In the genomic region with DNA sequence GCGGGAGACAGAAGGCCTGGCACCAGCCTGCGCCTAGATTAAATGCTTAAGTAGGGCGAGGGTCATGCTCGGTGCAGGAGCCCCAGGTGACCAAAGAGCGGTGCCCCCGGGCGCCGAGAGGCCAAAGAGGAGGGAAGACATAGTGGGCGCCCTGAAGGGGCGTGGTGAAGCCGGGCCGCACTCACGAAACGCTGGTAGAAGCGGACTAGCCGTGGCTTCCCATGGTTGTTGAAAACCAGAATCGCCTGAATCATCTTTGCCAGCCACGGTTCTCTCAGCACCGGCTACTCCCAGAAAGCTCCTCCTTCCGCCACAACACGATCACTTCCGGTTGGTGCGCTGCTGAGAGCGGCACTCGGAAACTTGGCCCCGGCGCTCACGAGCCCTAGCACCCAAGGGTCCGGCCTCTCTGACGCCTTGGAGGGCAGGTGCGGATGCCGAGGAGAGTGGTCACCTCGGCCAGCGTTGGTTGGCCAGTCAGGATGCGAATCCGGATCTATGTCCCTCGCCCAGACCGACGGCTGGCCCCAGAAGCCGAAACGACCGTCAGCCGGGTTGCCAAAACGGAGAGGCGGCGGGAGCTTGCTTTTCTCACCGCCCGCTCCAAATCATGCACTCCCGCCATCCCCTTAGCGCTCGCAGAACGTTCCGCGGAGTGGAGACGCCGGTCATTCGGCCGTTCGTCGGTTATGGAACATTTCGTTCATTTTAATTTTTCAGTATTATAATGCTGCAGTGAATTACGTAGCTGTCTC, we compare ENCODE assay signal across 1 cellular context.
TF ChIP-seq lines count a peak whose summit lies in the region.

A gene (minus strand): TSS at position 299 of the 755 bp plus-strand sequence. CDS start 45 bp downstream, at position 254.

TF ChIP-seq in K562, 482 proteins besides CTCF, POLR2A, EP300 and RAD21 (continued from another document and continues in another):
- TF ChIP-seq, protein P1, sequence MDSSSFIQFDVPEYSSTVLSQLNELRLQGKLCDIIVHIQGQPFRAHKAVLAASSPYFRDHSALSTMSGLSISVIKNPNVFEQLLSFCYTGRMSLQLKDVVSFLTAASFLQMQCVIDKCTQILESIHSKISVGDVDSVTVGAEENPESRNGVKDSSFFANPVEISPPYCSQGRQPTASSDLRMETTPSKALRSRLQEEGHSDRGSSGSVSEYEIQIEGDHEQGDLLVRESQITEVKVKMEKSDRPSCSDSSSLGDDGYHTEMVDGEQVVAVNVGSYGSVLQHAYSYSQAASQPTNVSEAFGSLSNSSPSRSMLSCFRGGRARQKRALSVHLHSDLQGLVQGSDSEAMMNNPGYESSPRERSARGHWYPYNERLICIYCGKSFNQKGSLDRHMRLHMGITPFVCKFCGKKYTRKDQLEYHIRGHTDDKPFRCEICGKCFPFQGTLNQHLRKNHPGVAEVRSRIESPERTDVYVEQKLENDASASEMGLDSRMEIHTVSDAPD (CRISPR knock-in tag; IDR thresholded peaks at IDR 0.05): no peak
- TF ChIP-seq, protein P2, sequence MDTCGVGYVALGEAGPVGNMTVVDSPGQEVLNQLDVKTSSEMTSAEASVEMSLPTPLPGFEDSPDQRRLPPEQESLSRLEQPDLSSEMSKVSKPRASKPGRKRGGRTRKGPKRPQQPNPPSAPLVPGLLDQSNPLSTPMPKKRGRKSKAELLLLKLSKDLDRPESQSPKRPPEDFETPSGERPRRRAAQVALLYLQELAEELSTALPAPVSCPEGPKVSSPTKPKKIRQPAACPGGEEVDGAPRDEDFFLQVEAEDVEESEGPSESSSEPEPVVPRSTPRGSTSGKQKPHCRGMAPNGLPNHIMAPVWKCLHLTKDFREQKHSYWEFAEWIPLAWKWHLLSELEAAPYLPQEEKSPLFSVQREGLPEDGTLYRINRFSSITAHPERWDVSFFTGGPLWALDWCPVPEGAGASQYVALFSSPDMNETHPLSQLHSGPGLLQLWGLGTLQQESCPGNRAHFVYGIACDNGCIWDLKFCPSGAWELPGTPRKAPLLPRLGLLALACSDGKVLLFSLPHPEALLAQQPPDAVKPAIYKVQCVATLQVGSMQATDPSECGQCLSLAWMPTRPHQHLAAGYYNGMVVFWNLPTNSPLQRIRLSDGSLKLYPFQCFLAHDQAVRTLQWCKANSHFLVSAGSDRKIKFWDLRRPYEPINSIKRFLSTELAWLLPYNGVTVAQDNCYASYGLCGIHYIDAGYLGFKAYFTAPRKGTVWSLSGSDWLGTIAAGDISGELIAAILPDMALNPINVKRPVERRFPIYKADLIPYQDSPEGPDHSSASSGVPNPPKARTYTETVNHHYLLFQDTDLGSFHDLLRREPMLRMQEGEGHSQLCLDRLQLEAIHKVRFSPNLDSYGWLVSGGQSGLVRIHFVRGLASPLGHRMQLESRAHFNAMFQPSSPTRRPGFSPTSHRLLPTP (IDR thresholded peaks at IDR 0.05; ENCODE audit: borderline replicate concordance, extremely low read depth, insufficient read length): no peak
- TF ChIP-seq, protein P3, sequence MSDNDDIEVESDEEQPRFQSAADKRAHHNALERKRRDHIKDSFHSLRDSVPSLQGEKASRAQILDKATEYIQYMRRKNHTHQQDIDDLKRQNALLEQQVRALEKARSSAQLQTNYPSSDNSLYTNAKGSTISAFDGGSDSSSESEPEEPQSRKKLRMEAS (CRISPR knock-in tag; IDR thresholded peaks at IDR 0.05): peak; percentile 91
- no peak for TF ChIP-seq MCM5 (IDR thresholded peaks at IDR 0.05; ENCODE audit: low read depth)
- TF ChIP-seq, protein P4, sequence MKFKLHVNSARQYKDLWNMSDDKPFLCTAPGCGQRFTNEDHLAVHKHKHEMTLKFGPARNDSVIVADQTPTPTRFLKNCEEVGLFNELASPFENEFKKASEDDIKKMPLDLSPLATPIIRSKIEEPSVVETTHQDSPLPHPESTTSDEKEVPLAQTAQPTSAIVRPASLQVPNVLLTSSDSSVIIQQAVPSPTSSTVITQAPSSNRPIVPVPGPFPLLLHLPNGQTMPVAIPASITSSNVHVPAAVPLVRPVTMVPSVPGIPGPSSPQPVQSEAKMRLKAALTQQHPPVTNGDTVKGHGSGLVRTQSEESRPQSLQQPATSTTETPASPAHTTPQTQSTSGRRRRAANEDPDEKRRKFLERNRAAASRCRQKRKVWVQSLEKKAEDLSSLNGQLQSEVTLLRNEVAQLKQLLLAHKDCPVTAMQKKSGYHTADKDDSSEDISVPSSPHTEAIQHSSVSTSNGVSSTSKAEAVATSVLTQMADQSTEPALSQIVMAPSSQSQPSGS (CRISPR knock-in tag; IDR thresholded peaks at IDR 0.05): peak; percentile 48; the same call in 1 of the 2 replicates
- TF ChIP-seq, protein P5, sequence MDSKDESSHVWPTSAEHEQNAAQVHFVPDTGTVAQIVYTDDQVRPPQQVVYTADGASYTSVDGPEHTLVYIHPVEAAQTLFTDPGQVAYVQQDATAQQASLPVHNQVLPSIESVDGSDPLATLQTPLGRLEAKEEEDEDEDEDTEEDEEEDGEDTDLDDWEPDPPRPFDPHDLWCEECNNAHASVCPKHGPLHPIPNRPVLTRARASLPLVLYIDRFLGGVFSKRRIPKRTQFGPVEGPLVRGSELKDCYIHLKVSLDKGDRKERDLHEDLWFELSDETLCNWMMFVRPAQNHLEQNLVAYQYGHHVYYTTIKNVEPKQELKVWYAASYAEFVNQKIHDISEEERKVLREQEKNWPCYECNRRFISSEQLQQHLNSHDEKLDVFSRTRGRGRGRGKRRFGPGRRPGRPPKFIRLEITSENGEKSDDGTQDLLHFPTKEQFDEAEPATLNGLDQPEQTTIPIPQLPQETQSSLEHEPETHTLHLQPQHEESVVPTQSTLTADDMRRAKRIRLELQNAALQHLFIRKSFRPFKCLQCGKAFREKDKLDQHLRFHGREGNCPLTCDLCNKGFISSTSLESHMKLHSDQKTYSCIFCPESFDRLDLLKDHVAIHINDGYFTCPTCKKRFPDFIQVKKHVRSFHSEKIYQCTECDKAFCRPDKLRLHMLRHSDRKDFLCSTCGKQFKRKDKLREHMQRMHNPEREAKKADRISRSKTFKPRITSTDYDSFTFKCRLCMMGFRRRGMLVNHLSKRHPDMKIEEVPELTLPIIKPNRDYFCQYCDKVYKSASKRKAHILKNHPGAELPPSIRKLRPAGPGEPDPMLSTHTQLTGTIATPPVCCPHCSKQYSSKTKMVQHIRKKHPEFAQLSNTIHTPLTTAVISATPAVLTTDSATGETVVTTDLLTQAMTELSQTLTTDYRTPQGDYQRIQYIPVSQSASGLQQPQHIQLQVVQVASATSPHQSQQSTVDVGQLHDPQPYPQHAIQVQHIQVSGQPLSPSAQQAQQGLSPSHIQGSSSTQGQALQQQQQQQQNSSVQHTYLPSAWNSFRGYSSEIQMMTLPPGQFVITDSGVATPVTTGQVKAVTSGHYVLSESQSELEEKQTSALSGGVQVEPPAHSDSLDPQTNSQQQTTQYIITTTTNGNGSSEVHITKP (IDR thresholded peaks at IDR 0.05; ENCODE audit: partially characterized antibody): peak; percentile 71
- TF ChIP-seq GATA2 (CRISPR knock-in tag; IDR thresholded peaks at IDR 0.05): peak; percentile 51; the same call in 1 of the 2 replicates
- TF ChIP-seq, protein P6, sequence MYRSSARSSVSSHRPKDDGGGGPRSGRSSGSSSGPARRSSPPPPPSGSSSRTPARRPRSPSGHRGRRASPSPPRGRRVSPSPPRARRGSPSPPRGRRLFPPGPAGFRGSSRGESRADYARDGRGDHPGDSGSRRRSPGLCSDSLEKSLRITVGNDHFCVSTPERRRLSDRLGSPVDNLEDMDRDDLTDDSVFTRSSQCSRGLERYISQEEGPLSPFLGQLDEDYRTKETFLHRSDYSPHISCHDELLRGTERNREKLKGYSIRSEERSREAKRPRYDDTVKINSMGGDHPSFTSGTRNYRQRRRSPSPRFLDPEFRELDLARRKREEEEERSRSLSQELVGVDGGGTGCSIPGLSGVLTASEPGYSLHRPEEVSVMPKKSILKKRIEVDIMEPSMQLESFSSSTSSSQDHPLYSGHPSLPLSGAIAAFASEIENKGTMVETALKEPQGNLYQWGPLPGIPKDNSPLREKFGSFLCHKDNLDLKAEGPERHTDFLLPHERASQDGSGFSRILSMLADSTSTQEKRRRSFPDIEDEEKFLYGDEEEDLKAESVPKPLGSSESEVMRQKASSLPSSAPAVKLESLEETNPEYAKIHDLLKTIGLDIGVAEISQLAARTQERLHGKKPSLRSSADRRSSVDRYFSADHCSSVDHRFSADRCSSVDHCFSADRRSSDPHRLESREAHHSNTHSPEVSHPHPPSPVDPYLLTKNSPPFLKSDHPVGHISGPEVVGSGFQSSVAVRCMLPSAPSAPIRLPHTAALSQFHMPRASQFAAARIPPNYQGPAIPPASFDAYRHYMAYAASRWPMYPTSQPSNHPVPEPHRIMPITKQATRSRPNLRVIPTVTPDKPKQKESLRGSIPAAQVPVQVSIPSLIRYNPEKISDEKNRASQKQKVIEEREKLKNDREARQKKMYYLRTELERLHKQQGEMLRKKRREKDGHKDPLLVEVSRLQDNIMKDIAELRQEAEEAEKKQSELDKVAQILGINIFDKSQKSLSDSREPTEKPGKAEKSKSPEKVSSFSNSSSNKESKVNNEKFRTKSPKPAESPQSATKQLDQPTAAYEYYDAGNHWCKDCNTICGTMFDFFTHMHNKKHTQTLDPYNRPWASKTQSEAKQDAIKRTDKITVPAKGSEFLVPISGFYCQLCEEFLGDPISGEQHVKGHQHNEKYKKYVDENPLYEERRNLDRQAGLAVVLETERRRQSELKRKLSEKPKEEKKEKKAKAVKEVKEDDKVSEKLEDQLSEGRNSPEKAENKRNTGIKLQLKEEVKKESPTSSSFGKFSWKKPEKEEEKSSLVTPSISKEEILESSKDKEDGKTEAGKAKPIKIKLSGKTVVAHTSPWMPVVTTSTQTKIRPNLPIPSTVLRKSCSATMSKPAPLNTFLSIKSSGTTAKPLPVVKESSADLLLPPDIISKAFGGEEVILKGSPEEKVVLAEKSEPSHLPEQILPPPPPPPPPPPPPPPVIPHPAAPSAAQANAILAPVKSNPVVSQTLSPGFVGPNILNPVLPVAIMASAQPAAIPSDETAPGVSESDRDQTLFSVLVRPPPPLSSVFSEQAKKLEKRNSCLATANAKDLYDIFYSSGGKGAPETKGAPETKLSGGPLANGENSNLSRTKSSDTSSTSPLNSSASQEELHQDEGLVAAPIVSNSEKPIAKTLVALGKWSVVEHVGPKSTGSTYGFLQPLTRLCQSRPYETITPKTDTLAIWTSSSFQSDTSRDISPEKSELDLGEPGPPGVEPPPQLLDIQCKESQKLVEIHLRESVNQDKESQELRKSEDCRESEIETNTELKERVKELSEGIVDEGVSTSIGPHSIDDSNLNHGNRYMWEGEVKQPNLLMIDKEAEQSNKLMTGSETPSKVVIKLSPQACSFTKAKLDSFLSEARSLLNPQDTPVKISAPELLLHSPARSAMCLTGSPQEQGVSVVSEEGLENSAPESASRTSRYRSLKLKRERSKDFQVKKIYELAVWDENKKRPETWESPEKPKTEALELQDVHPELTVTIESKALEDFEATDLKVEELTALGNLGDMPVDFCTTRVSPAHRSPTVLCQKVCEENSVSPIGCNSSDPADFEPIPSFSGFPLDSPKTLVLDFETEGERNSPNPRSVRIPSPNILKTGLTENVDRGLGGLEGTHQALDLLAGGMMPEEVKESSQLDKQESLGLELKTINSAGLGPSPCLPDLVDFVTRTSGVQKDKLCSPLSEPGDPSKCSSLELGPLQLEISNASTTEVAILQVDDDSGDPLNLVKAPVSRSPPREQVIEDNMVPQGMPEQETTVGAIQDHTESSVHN (IDR thresholded peaks at IDR 0.05; ENCODE audit: borderline replicate concordance in 1 of 2, low read depth in 1 of 2): no peak
- TF ChIP-seq POLR2AphosphoS5 (IDR thresholded peaks at IDR 0.05; ENCODE audit: control insufficient read depth, insufficient read depth, low read depth, low read length): peak; percentile 88
- no peak for TF ChIP-seq BRCA1 (IDR thresholded peaks at IDR 0.05)
- 0 out of 2 replicates have a peak, but pooled peaks have one; percentile 71 for TF ChIP-seq BRCA1 (CRISPR knock-in tag; IDR thresholded peaks at IDR 0.05)
- no peak for TF ChIP-seq FOS (IDR thresholded peaks at IDR 0.05; ENCODE audit: extremely low read depth, insufficient read length)
- 0 out of 4 replicates have a peak, but pooled peaks of 1 of the 2 experiments have one; percentile 80 for TF ChIP-seq SIN3A (IDR thresholded peaks at IDR 0.05; ENCODE audit: borderline replicate concordance in 2 of 2, control insufficient read depth in 1 of 2, low read depth in 2 of 2, low read length in 2 of 2)
- TF ChIP-seq KHSRP (IDR thresholded peaks at IDR 0.05): no peak
- TF ChIP-seq IRF2 (CRISPR knock-in tag; IDR thresholded peaks at IDR 0.05): no peak
- TF ChIP-seq ETV1 (tag; conservative IDR thresholded peaks at IDR 0.05; ENCODE audit: low read depth): peak; percentile 87
- no peak for TF ChIP-seq POLR3G (IDR thresholded peaks at IDR 0.05; ENCODE audit: extremely low read depth, insufficient read length, insufficient replicate concordance)
- TF ChIP-seq POLR2AphosphoS2 (IDR thresholded peaks at IDR 0.05; ENCODE audit: low read length): no peak
- TF ChIP-seq, protein P7, sequence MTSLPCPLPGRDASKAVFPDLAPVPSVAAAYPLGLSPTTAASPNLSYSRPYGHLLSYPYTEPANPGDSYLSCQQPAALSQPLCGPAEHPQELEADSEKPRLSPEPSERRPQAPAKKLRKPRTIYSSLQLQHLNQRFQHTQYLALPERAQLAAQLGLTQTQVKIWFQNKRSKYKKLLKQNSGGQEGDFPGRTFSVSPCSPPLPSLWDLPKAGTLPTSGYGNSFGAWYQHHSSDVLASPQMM (CRISPR knock-in tag; IDR thresholded peaks at IDR 0.05): no peak
- TF ChIP-seq, protein P8, sequence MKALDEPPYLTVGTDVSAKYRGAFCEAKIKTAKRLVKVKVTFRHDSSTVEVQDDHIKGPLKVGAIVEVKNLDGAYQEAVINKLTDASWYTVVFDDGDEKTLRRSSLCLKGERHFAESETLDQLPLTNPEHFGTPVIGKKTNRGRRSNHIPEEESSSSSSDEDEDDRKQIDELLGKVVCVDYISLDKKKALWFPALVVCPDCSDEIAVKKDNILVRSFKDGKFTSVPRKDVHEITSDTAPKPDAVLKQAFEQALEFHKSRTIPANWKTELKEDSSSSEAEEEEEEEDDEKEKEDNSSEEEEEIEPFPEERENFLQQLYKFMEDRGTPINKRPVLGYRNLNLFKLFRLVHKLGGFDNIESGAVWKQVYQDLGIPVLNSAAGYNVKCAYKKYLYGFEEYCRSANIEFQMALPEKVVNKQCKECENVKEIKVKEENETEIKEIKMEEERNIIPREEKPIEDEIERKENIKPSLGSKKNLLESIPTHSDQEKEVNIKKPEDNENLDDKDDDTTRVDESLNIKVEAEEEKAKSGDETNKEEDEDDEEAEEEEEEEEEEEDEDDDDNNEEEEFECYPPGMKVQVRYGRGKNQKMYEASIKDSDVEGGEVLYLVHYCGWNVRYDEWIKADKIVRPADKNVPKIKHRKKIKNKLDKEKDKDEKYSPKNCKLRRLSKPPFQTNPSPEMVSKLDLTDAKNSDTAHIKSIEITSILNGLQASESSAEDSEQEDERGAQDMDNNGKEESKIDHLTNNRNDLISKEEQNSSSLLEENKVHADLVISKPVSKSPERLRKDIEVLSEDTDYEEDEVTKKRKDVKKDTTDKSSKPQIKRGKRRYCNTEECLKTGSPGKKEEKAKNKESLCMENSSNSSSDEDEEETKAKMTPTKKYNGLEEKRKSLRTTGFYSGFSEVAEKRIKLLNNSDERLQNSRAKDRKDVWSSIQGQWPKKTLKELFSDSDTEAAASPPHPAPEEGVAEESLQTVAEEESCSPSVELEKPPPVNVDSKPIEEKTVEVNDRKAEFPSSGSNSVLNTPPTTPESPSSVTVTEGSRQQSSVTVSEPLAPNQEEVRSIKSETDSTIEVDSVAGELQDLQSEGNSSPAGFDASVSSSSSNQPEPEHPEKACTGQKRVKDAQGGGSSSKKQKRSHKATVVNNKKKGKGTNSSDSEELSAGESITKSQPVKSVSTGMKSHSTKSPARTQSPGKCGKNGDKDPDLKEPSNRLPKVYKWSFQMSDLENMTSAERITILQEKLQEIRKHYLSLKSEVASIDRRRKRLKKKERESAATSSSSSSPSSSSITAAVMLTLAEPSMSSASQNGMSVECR (CRISPR knock-in tag; IDR thresholded peaks at IDR 0.05): peak; percentile 86
- peak; percentile 80; the same call in 1 of the 2 replicates for TF ChIP-seq CHCHD3 (CRISPR knock-in tag; IDR thresholded peaks at IDR 0.05)
- TF ChIP-seq KLF16 (IDR thresholded peaks at IDR 0.05): no peak
- no peak for TF ChIP-seq ZNF23 (CRISPR knock-in tag; IDR thresholded peaks at IDR 0.05)
